13 cellular contexts compared by ENCODE assay signal in genomic region chr7:121397346-121397745, GRCh38. TPM values are rescaled to one million over a fixed set of nuclear protein-coding genes. Genes with fewer than 3 reads are reported as not detected.
DNase-seq lines count a peak whose midpoint lies in the region; ATAC-seq and TF ChIP-seq lines count a peak whose summit lies in the region.
"Had no signal": no experiment of that assay in that cellular context is flagged by ENCODE, and none has a peak within 500 bp of the region (broad histone marks: within the 10 kb centered on the region; RNA-seq: fewer than 3 reads in every experiment).

No MANE protein-coding gene starts in this region.

- H3K4me3 Mint-ChIP-seq in activated naive CD8-positive, alpha-beta T cell treated with anti-CD3 and anti-CD28 coated beads, Interleukin-2, amount 10 ng/mL, durations not matched to agents 7 days and 5 days: peak overlapping the region; percentile 28
- peak overlapping the region; percentile 64 to 83 (median 80) for H3K4me3 Mint-ChIP-seq in nephron

- H3K9ac ChIP-seq in SK-N-SH (no peak overlapping the region), MM.1S (ENCODE audit: low read length) (no peak overlapping the region)

- CTCF ChIA-PET in SK-N-SH (lab: Yijun Ruan, JAX): interaction anchor here (1.0 to 5.7 kb wide), 17 partner anchors 9 to 289 kb away, joined by 3 to 71 read pairs (median 12); no protein-coding TSS in a partner anchor

- POLR2A ChIA-PET in SK-N-SH (lab: Yijun Ruan, JAX): interaction anchor here (1.1 to 1.5 kb wide), 2 partner anchors 30 to 51 kb away, joined by 3 to 5 read pairs; no protein-coding TSS in a partner anchor
- POLR2A ChIA-PET in activated naive CD8-positive, alpha-beta T cell treated with anti-CD3 and anti-CD28 coated beads, Interleukin-2, amount 10 ng/mL, durations not matched to agents 7 days and 5 days (lab: Charles Lee): interaction anchor here (1.0 kb wide), 1 partner anchor 35 kb away, joined by 3 read pairs; no protein-coding TSS in a partner anchor

- no peaks in the 10 kb centered on the region for H3K9me3 Mint-ChIP-seq in activated naive CD8-positive, alpha-beta T cell treated with anti-CD3 and anti-CD28 coated beads, Interleukin-2, amount 10 ng/mL, durations not matched to agents 7 days and 5 days
- no peaks in the 10 kb centered on the region for H3K9me3 Mint-ChIP-seq in nephron

- peaks cover 11 to 15% of the 10 kb centered on the region in 2 experiments for H3K36me3 ChIP-seq in SK-N-SH (replicated peaks in 1 of 2; ENCODE audit: control insufficient read depth in 1 of 2, insufficient read depth in 2 of 2, low read length in 1 of 2)
- peaks cover 2% of the 10 kb centered on the region; the same call in 1 of the 2 replicates for H3K36me3 ChIP-seq in MM.1S (replicated peaks; ENCODE audit: insufficient read depth, low read length)
- H3K36me3 ChIP-seq in osteoblast (ENCODE audit: insufficient read depth, low read length): peaks cover 7% of the 10 kb centered on the region

- H3K9me2 ChIP-seq in SK-N-SH: no peaks in the 10 kb centered on the region
- H3K9me2 ChIP-seq in MM.1S (replicated peaks; ENCODE audit: insufficient read depth, low read length): no peaks in the 10 kb centered on the region

- no peak for TF ChIP-seq CTCF in SK-N-SH (IDR thresholded peaks at IDR 0.05)
- TF ChIP-seq CTCF in MM.1S (IDR thresholded peaks at IDR 0.05; ENCODE audit: low read length): no peak
- TF ChIP-seq CTCF in nephron (IDR thresholded peaks at IDR 0.05; ENCODE audit: unreplicated experiment in 3 of 3): no peak
- TF ChIP-seq CTCF in osteoblast (IDR thresholded peaks at IDR 0.05; ENCODE audit: extremely low read depth, low read depth, low read length): no peak

- DNase-seq in SK-N-SH (no peak), MM.1S (no peak), osteoblast (ENCODE audit: insufficient read length, low spot score, missing footprints) (no peak), NCI-H1105 (lab: John Stamatoyannopoulos, UW) (no peak), middle frontal gyrus (ENCODE audit: extremely low spot score, low spot score) (no peak)
- no peak for DNase-seq in activated naive CD8-positive, alpha-beta T cell treated with anti-CD3 and anti-CD28 coated beads, Interleukin-2, amount 10 ng/mL, durations not matched to agents 7 days and 5 days
- DNase-seq: activated CD4-positive, CD25-positive, alpha-beta regulatory T cell; activated naive CD4-positive, alpha-beta T cell; NCI-H1436 treated with DMSO at 0.1 percent for 48 hours; OCI-M1; testis had no signal

- H3K9me3 ChIP-seq in SK-N-SH (no peaks in the 10 kb centered on the region), MM.1S (replicated peaks; ENCODE audit: insufficient read depth, low read length) (no peaks in the 10 kb centered on the region), osteoblast (ENCODE audit: low read depth, low read length) (no peaks in the 10 kb centered on the region)
- H3K9me3 ChIP-seq: testis had no signal

- H3K27me3 Mint-ChIP-seq in activated naive CD8-positive, alpha-beta T cell treated with anti-CD3 and anti-CD28 coated beads, Interleukin-2, amount 10 ng/mL, durations not matched to agents 7 days and 5 days: no peaks in the 10 kb centered on the region
- no peaks in the 10 kb centered on the region for H3K27me3 Mint-ChIP-seq in nephron (ENCODE audit: low read depth)

- peak overlapping the region; percentile 2; the same call in 1 of the 2 replicates for H2AFZ ChIP-seq in SK-N-SH (ENCODE audit: low read depth)
- H2AFZ ChIP-seq in MM.1S (ENCODE audit: low read length): peak overlapping the region; percentile 76; the same call in 1 of the 2 replicates
- no peak overlapping the region for H2AFZ ChIP-seq in osteoblast (ENCODE audit: low read length)

- peaks cover 10% of the 10 kb centered on the region for H3K4me1 Mint-ChIP-seq in activated naive CD8-positive, alpha-beta T cell treated with anti-CD3 and anti-CD28 coated beads, Interleukin-2, amount 10 ng/mL, durations not matched to agents 7 days and 5 days
- peaks cover 25% of the 10 kb centered on the region for H3K4me1 Mint-ChIP-seq in nephron

- H3K27ac Mint-ChIP-seq in activated naive CD8-positive, alpha-beta T cell treated with anti-CD3 and anti-CD28 coated beads, Interleukin-2, amount 10 ng/mL, durations not matched to agents 7 days and 5 days: no peak overlapping the region
- H3K27ac Mint-ChIP-seq in nephron: peak overlapping the region; percentile 68 to 87 (median 73)

- peaks cover 7 to 11% of the 10 kb centered on the region in 2 experiments; a peak in 2 of 4 replicates for H3K4me1 ChIP-seq in SK-N-SH (ENCODE audit: control insufficient read depth in 1 of 2, insufficient read depth in 2 of 2, low read depth in 1 of 2, low read length in 1 of 2)
- peaks cover 14% of the 10 kb centered on the region for H3K4me1 ChIP-seq in MM.1S (ENCODE audit: low read length)
- H3K4me1 ChIP-seq in osteoblast (ENCODE audit: insufficient read depth, low read length): peaks cover 16% of the 10 kb centered on the region
- H3K4me1 ChIP-seq: testis had no signal

- H3K27me3 ChIP-seq in SK-N-SH (ENCODE audit: insufficient read depth) (no peaks in the 10 kb centered on the region), MM.1S (replicated peaks; ENCODE audit: insufficient read depth, low read length) (no peaks in the 10 kb centered on the region), osteoblast (ENCODE audit: insufficient read depth, low read length) (no peaks in the 10 kb centered on the region)
- H3K27me3 ChIP-seq: testis had no signal

- H3K79me2 ChIP-seq in SK-N-SH (ENCODE audit: insufficient read depth) (peaks cover 36% of the 10 kb centered on the region), MM.1S (ENCODE audit: low read length) (peaks cover 33% of the 10 kb centered on the region), osteoblast (ENCODE audit: insufficient read depth, low read length) (peaks cover 37% of the 10 kb centered on the region)

- peaks cover 7% of the 10 kb centered on the region for H3K36me3 Mint-ChIP-seq in activated naive CD8-positive, alpha-beta T cell treated with anti-CD3 and anti-CD28 coated beads, Interleukin-2, amount 10 ng/mL, durations not matched to agents 7 days and 5 days
- peaks cover 14% of the 10 kb centered on the region for H3K36me3 Mint-ChIP-seq in nephron (ENCODE audit: low read depth)

- H3K27ac ChIP-seq in SK-N-SH (ENCODE audit: low read depth in 2 of 2, low read length in 1 of 2) (no peak overlapping the region), MM.1S (ENCODE audit: low read length) (no peak overlapping the region), osteoblast (ENCODE audit: low read depth, low read length) (no peak overlapping the region)

- H4K20me1 ChIP-seq in SK-N-SH (ENCODE audit: insufficient read depth) (peaks cover 13% of the 10 kb centered on the region; the same call in 1 of the 2 replicates), MM.1S (ENCODE audit: insufficient read depth, low read length) (no peaks in the 10 kb centered on the region), osteoblast (ENCODE audit: insufficient read depth, low read length) (peaks cover 2% of the 10 kb centered on the region)

- ATAC-seq in SK-N-SH treated with all-trans-retinoic acid at 6 μM for 48 hours: no peak
- ATAC-seq in activated naive CD8-positive, alpha-beta T cell treated with anti-CD3 and anti-CD28 coated beads, Interleukin-2, amount 10 ng/mL, durations not matched to agents 7 days and 5 days (ENCODE audit: low read depth): no peak

- no peaks in the 10 kb centered on the region for H3F3A ChIP-seq in SK-N-SH (replicated peaks; ENCODE audit: insufficient read depth)
- H3F3A ChIP-seq in MM.1S (ENCODE audit: insufficient read depth, low read length): peaks cover 15% of the 10 kb centered on the region

- 91% methylated on average over 3 of the region's 3 CpGs for WGBS in SK-N-SH (ENCODE audit: low lambda C conversion rate)

- no peak for TF ChIP-seq EP300 in SK-N-SH (IDR thresholded peaks at IDR 0.05; ENCODE audit: borderline replicate concordance in 1 of 2, low read depth in 1 of 2, low read length in 1 of 2)

- no peak for TF ChIP-seq RAD21 in SK-N-SH (IDR thresholded peaks at IDR 0.05; ENCODE audit: low read length)

- H3K4me3 ChIP-seq in SK-N-SH (ENCODE audit: low read depth in 2 of 2, low read length in 1 of 2): no peak overlapping the region
- no peak overlapping the region; the same call in 1 of the 2 replicates for H3K4me3 ChIP-seq in MM.1S (ENCODE audit: low read length)
- H3K4me3 ChIP-seq in osteoblast (ENCODE audit: insufficient read depth, low read length): no peak overlapping the region

- H3K4me2 ChIP-seq in SK-N-SH (no peak overlapping the region), MM.1S (ENCODE audit: low read depth, low read length) (no peak overlapping the region), osteoblast (ENCODE audit: insufficient read depth, low read length) (no peak overlapping the region)

TF ChIP-seq in SK-N-SH, 30 proteins besides CTCF, POLR2A, EP300 and RAD21 (continues in another document):
- TF ChIP-seq ELF1 (IDR thresholded peaks at IDR 0.05) (no peak), GABPA (IDR thresholded peaks at IDR 0.05; ENCODE audit: low read depth) (no peak)

TF ChIP-seq in SK-N-SH treated with all-trans-retinoic acid at 6 μM for 48 hours, 23 proteins besides CTCF, POLR2A, EP300 and RAD21 (continues in another document):
- TF ChIP-seq, protein P1, sequence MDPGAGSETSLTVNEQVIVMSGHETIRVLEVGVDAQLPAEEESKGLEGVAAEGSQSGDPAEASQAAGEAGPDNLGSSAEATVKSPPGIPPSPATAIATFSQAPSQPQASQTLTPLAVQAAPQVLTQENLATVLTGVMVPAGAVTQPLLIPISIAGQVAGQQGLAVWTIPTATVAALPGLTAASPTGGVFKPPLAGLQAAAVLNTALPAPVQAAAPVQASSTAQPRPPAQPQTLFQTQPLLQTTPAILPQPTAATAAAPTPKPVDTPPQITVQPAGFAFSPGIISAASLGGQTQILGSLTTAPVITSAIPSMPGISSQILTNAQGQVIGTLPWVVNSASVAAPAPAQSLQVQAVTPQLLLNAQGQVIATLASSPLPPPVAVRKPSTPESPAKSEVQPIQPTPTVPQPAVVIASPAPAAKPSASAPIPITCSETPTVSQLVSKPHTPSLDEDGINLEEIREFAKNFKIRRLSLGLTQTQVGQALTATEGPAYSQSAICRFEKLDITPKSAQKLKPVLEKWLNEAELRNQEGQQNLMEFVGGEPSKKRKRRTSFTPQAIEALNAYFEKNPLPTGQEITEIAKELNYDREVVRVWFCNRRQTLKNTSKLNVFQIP (CRISPR knock-in tag; IDR thresholded peaks at IDR 0.05; ENCODE audit: borderline replicate concordance, low read depth): no peak

RNA-seq across cellular contexts. Expression of gene FAM3C, which starts 1.2 kb away (rescaled TPM):
- polyA plus RNA-seq in SK-N-SH (2012; rRNA removed): 80.0 and 111 TPM in 2 replicates
- polyA plus RNA-seq in SK-N-SH (2012; cell fraction: cytosol; rRNA removed): 150 and 225 TPM in 2 replicates
- 26.5 and 70.6 TPM in 2 replicates for polyA plus RNA-seq in SK-N-SH (2012; cell fraction: nucleus; rRNA removed)
- total RNA-seq in activated naive CD8-positive, alpha-beta T cell treated with anti-CD3 and anti-CD28 coated beads, Interleukin-2, amount 10 ng/mL, durations not matched to agents 7 days and 5 days: 10 to 100 TPM; 21.4 to 21.8 TPM
- 65.5 and 67.2 TPM in 2 replicates for total RNA-seq in osteoblast
